Comparison of ENCODE assay signal across 8 cellular contexts in genomic region chr12:2890388-2891239, GRCh38. TPM values are rescaled to one million over a fixed set of nuclear protein-coding genes. Genes with fewer than 3 reads are reported as not detected.
DNase-seq lines count a peak whose midpoint lies in the region; ATAC-seq and TF ChIP-seq lines count a peak whose summit lies in the region.

TSS of gene TULP3 (plus strand) at chr12:2890891. CDS start at chr12:2890948, 57 bp downstream.

- H3K4me3 Mint-ChIP-seq in HFFc6: peak within 1 kb of the TSS; percentile 99
- peak within 1 kb of the TSS; percentile 96 for H3K4me3 Mint-ChIP-seq in activated naive CD8-positive, alpha-beta T cell

- H3K27ac ChIP-seq in SK-N-SH (ENCODE audit: low read depth in 2 of 2, low read length in 1 of 2) (peak within 1 kb of the TSS; percentile 86 to 91), testis (peak within 1 kb of the TSS; percentile 92 to 93)

- peak within 1 kb of the TSS; percentile 93 for H3K4me2 ChIP-seq in SK-N-SH

- TF ChIP-seq CTCF in GM06990 (IDR thresholded peaks at IDR 0.05; ENCODE audit: insufficient read depth, low read length, poor library complexity, severe bottlenecking) (no peak), HFFc6 (IDR thresholded peaks at IDR 0.05) (no peak), NB4 (IDR thresholded peaks at IDR 0.05; ENCODE audit: low read depth, low read length) (no peak), SK-N-SH (IDR thresholded peaks at IDR 0.05) (no peak), omental fat pad (IDR thresholded peaks at IDR 0.05) (no peak), testis (IDR thresholded peaks at IDR 0.05) (peak in 2 of 3 experiments; percentile 8 to 25)

- H3K36me3 Mint-ChIP-seq in HFFc6 (ENCODE audit: low read depth): peaks cover 9% of the 10 kb centered on the region; the same call in 1 of the 2 replicates
- H3K36me3 Mint-ChIP-seq in activated naive CD8-positive, alpha-beta T cell: no peaks in the 10 kb centered on the region

- H2AFZ ChIP-seq in SK-N-SH (ENCODE audit: low read depth): peak within 1 kb of the TSS; percentile 95

- TF ChIP-seq RAD21 in SK-N-SH (IDR thresholded peaks at IDR 0.05; ENCODE audit: low read length): no peak

- H3K4me1 ChIP-seq in SK-N-SH (ENCODE audit: control insufficient read depth in 1 of 2, insufficient read depth in 2 of 2, low read depth in 1 of 2, low read length in 1 of 2): peaks cover 9 to 26% of the 10 kb centered on the region in 2 experiments; a peak in 2 of 4 replicates
- H3K4me1 ChIP-seq in testis: no peaks in the 10 kb centered on the region

- peaks cover 7% of the 10 kb centered on the region for H3K36me3 ChIP-seq in GM06990 (ENCODE audit: control insufficient read depth, insufficient read depth, low read length)
- H3K36me3 ChIP-seq in SK-N-SH (replicated peaks in 1 of 2; ENCODE audit: control insufficient read depth in 1 of 2, insufficient read depth in 2 of 2, low read length in 1 of 2): peaks cover 8 to 19% of the 10 kb centered on the region in 2 experiments
- no peaks in the 10 kb centered on the region for H3K36me3 ChIP-seq in testis (ENCODE audit: low read depth, missing control alignments)

- TF ChIP-seq POLR2A in NB4 (IDR thresholded peaks at IDR 0.05; ENCODE audit: extremely low read depth, insufficient read length) (peak; percentile 43), testis (IDR thresholded peaks at IDR 0.05) (peak; percentile 51)

- H3K79me2 ChIP-seq in SK-N-SH (ENCODE audit: insufficient read depth): peaks cover 59% of the 10 kb centered on the region

- ATAC-seq in omental fat pad (ENCODE audit: low FRiP score): peak; percentile 99

- peaks cover 42% of the 10 kb centered on the region for H3K4me1 Mint-ChIP-seq in HFFc6 (ENCODE audit: low read depth)
- H3K4me1 Mint-ChIP-seq in activated naive CD8-positive, alpha-beta T cell (ENCODE audit: low read depth): peaks cover 29% of the 10 kb centered on the region

- no peaks in the 10 kb centered on the region for H3K9me3 ChIP-seq in SK-N-SH
- H3K9me3 ChIP-seq in testis: no peaks in the 10 kb centered on the region

- H3K9ac ChIP-seq in SK-N-SH: peak within 1 kb of the TSS; percentile 92

- POLR2A ChIA-PET in SK-N-SH (lab: Yijun Ruan, JAX): interaction anchor here (0.6 to 1.8 kb wide), 6 partner anchors 11 to 114 kb away, joined by 3 to 5 read pairs (median 3); partner anchors contain the start of genes FKBP4, FOXM1 and RHNO1

- intact Hi-C loops in testis (cut with DNase I; ENCODE audit: low total_unique reads): no loop called here

- H3K27me3 ChIP-seq in GM06990 (replicated peaks; ENCODE audit: control insufficient read depth, insufficient read depth, low read length) (no peaks in the 10 kb centered on the region), SK-N-SH (ENCODE audit: insufficient read depth) (no peaks in the 10 kb centered on the region), testis (no peaks in the 10 kb centered on the region)

- CTCF ChIA-PET in SK-N-SH (lab: Yijun Ruan, JAX): interaction anchor here (0.6 to 3.6 kb wide), 7 partner anchors 14 to 227 kb away, joined by 3 to 19 read pairs (median 3); partner anchors contain the start of genes FOXM1 and RHNO1

- H3K4me3 ChIP-seq in GM06990 (replicated peaks; ENCODE audit: low read depth, low read length): peak within 1 kb of the TSS; percentile 92
- peak within 1 kb of the TSS; percentile 69 for H3K4me3 ChIP-seq in NB4 (ENCODE audit: low read depth, low read length)
- H3K4me3 ChIP-seq in SK-N-SH (ENCODE audit: low read depth in 2 of 2, low read length in 1 of 2): peak within 1 kb of the TSS; percentile 76 to 93
- peak within 1 kb of the TSS; percentile 89 to 97 for H3K4me3 ChIP-seq in testis

- no peaks in the 10 kb centered on the region for H3K9me3 Mint-ChIP-seq in HFFc6
- no peaks in the 10 kb centered on the region for H3K9me3 Mint-ChIP-seq in activated naive CD8-positive, alpha-beta T cell (ENCODE audit: low read depth)

- H3F3A ChIP-seq in SK-N-SH (replicated peaks; ENCODE audit: insufficient read depth): peaks cover 32% of the 10 kb centered on the region

- peaks cover 27% of the 10 kb centered on the region for H4K20me1 ChIP-seq in SK-N-SH (ENCODE audit: insufficient read depth)

- no peak for TF ChIP-seq EP300 in SK-N-SH (IDR thresholded peaks at IDR 0.05; ENCODE audit: borderline replicate concordance in 1 of 2, low read depth in 1 of 2, low read length in 1 of 2)

- H3K27ac Mint-ChIP-seq in HFFc6: peak within 1 kb of the TSS; percentile 92
- H3K27ac Mint-ChIP-seq in activated naive CD8-positive, alpha-beta T cell: peak within 1 kb of the TSS; percentile 89

- peak; percentile 95 for DNase-seq in GM06990 (ENCODE audit: extremely low read depth, insufficient read length)
- DNase-seq in HFFc6: peak; percentile 98
- peak; percentile 96 for DNase-seq in NB4 (ENCODE audit: low read depth)
- peak; percentile 98 for DNase-seq in SK-N-SH
- peak; percentile 97 for DNase-seq in glomerular visceral epithelial cell (ENCODE audit: extremely low spot score)
- DNase-seq in omental fat pad (ENCODE audit: low spot score): peak; percentile 97
- peak; percentile 99 for DNase-seq in testis

- H3K27me3 Mint-ChIP-seq in HFFc6 (ENCODE audit: insufficient read depth): peaks cover 7% of the 10 kb centered on the region
- no peaks in the 10 kb centered on the region for H3K27me3 Mint-ChIP-seq in activated naive CD8-positive, alpha-beta T cell

- 0% methylated on average over 17 of the region's 83 CpGs for WGBS in SK-N-SH (ENCODE audit: low lambda C conversion rate)
- WGBS in testis, 2 donors: 1 to 3% methylated on average over 7 to 66 of the region's 83 CpGs

- no peaks in the 10 kb centered on the region for H3K9me2 ChIP-seq in SK-N-SH

TF ChIP-seq in SK-N-SH, 30 proteins besides CTCF, POLR2A, EP300 and RAD21 (continues in another document):
- TF ChIP-seq TAF1 (IDR thresholded peaks at IDR 0.05; ENCODE audit: borderline replicate concordance, low read depth, low read length): peak; percentile 43; the same call in 1 of the 2 replicates
- no peak for TF ChIP-seq EZH2phosphoT487 (IDR thresholded peaks at IDR 0.05; ENCODE audit: borderline replicate concordance, low read depth)
- peak; percentile 28; the same call in 1 of the 2 replicates for TF ChIP-seq USF1 (IDR thresholded peaks at IDR 0.05; ENCODE audit: borderline replicate concordance, low read depth)
- TF ChIP-seq MEF2A (IDR thresholded peaks at IDR 0.05; ENCODE audit: borderline replicate concordance, low read depth): no peak
- peak; percentile 79 for TF ChIP-seq NRF1 (IDR thresholded peaks at IDR 0.05; ENCODE audit: low read depth, low read length)
- no peak for TF ChIP-seq SMC3 (IDR thresholded peaks at IDR 0.05; ENCODE audit: low read depth, low read length)
- TF ChIP-seq ELF1 (IDR thresholded peaks at IDR 0.05): no peak
- TF ChIP-seq PBX3 (IDR thresholded peaks at IDR 0.05): no peak
- peak; percentile 88 for TF ChIP-seq RFX5 (IDR thresholded peaks at IDR 0.05; ENCODE audit: low read length)
- TF ChIP-seq TCF12 (IDR thresholded peaks at IDR 0.05): no peak
- TF ChIP-seq REST (IDR thresholded peaks at IDR 0.05; ENCODE audit: low read depth, low read length): no peak

RNA-seq across cellular contexts. Expression of gene TULP3, which starts in this region (rescaled TPM):
- 10 to 100 TPM; 25.8 to 34.0 (median 31.6) TPM for total RNA-seq in HFFc6 (2021; fragmentation: NEBNext Ultra II Directional; extraction: Animal tissue kit (Norgen Biotek cat#: 25700))
- polyA plus RNA-seq in SK-N-SH (2012; rRNA removed) (22.6 and 24.0 TPM in 2 replicates), testis (ENCODE audit: insufficient read depth, low read depth, low replicate concordance) (29.2 TPM)
- 19.2 and 19.4 TPM in 2 replicates for polyA plus RNA-seq in SK-N-SH (2012; cell fraction: cytosol; rRNA removed)
- polyA plus RNA-seq in SK-N-SH (2012; cell fraction: nucleus; rRNA removed): 31.6 and 33.6 TPM in 2 replicates
- total RNA-seq in omental fat pad (10 to 100 TPM in 3 of 4 donors, 1 to 10 TPM in 1; 7.8 to 25.4 (median 21.1) TPM), testis (10 to 100 TPM; 20.5 to 26.5 TPM)

Comparison
In these comparisons a context has a peak if more than half of its experiments do, and no peak if none do; other contexts are left out.
1. Peak in every context shown above with its lines: DNase-seq, ATAC-seq, H3K4me3 ChIP-seq and H3K27ac ChIP-seq.
2. CTCF ChIP-seq: peak in testis (2 of 3); none in GM06990 (single experiment), HFFc6 (single experiment), NB4 (single experiment), SK-N-SH (single experiment) and omental fat pad (0 of 3).